8 cellular contexts compared by ENCODE assay signal in the genomic region with DNA sequence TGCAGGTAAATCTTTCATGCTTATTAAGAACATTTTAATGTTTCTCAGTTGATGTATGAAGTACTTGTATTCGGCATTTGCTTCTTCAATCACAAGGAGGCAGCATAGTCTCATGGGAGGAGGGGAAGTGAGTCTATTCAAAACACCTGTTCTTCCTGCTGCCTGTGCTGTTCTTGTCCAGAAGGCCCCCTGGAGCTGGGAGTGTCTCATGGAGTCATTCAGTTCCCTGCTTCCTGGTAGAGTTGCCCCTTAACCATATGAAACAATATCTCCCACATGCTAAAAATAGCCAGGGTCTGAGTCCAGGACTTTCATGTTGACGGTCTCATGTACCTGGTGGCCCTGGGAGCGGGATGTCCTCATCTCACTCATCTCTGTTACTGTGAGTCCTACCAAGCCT. TPM values are rescaled to one million over a fixed set of nuclear protein-coding genes. Genes with fewer than 3 reads are reported as not detected.
DNase-seq lines count a peak whose midpoint lies in the region; ATAC-seq and TF ChIP-seq lines count a peak whose summit lies in the region.

No MANE protein-coding gene starts in this region.

- peak; percentile 85 for ATAC-seq in activated naive CD8-positive, alpha-beta T cell treated with anti-CD3 and anti-CD28 coated beads, Interleukin-2, amount 10 ng/mL, durations not matched to agents 7 days and 5 days (ENCODE audit: low read depth)
- no peak for ATAC-seq in GM18505 (IDR thresholded peaks at IDR 0.05; ENCODE audit: unreplicated experiment)
- no peak for ATAC-seq in GM19351 (IDR thresholded peaks at IDR 0.05; ENCODE audit: unreplicated experiment)

- H3K27ac Mint-ChIP-seq in activated naive CD8-positive, alpha-beta T cell treated with anti-CD3 and anti-CD28 coated beads, Interleukin-2, amount 10 ng/mL, durations not matched to agents 7 days and 5 days = no peak overlapping the region
- no peak overlapping the region for H3K27ac Mint-ChIP-seq in T-helper 2 cell treated with Interferon-gamma antibody and Interleukin-4, amounts not matched to agents 5 μg/mL and 100 μg/mL, for 36 hours

- H3K27ac ChIP-seq in liver (ENCODE audit: low read depth in 1 of 2, low read length in 2 of 2) = no peak overlapping the region

- no peaks in the 10 kb centered on the region for H3K27me3 ChIP-seq in liver (ENCODE audit: control insufficient read depth in 4 of 4, insufficient read depth in 4 of 4, low read length in 3 of 4)

- POLR2A ChIA-PET in activated naive CD8-positive, alpha-beta T cell treated with anti-CD3 and anti-CD28 coated beads, Interleukin-2, amount 10 ng/mL, durations not matched to agents 7 days and 5 days (lab: Charles Lee) = interaction anchor here (1.0 kb wide), 1 partner anchor 16 kb away, joined by 3 read pairs; a partner anchor contains a TSS

- no peak for TF ChIP-seq POLR2A in GM18505 (IDR thresholded peaks at IDR 0.05; ENCODE audit: borderline replicate concordance, extremely low read depth, insufficient read depth, insufficient read length)

- H3K4me3 ChIP-seq in liver (ENCODE audit: low read depth in 1 of 3, low read length in 3 of 3) = no peak overlapping the region

- H3K4me3 Mint-ChIP-seq in activated naive CD8-positive, alpha-beta T cell treated with anti-CD3 and anti-CD28 coated beads, Interleukin-2, amount 10 ng/mL, durations not matched to agents 7 days and 5 days = no peak overlapping the region
- no peak overlapping the region for H3K4me3 Mint-ChIP-seq in T-helper 2 cell treated with Interferon-gamma antibody and Interleukin-4, amounts not matched to agents 5 μg/mL and 100 μg/mL, for 36 hours

- no peaks in the 10 kb centered on the region for H3K27me3 Mint-ChIP-seq in activated naive CD8-positive, alpha-beta T cell treated with anti-CD3 and anti-CD28 coated beads, Interleukin-2, amount 10 ng/mL, durations not matched to agents 7 days and 5 days
- H3K27me3 Mint-ChIP-seq in T-helper 2 cell treated with Interferon-gamma antibody and Interleukin-4, amounts not matched to agents 5 μg/mL and 100 μg/mL, for 36 hours (ENCODE audit: low read depth) = no peaks in the 10 kb centered on the region

- H3K9me3 ChIP-seq in liver (ENCODE audit: control insufficient read depth in 4 of 4, low read length in 3 of 4) = no peaks in the 10 kb centered on the region

- TF ChIP-seq CTCF in GM12873 (IDR thresholded peaks at IDR 0.05; ENCODE audit: insufficient read depth, low read depth, low read length, missing control alignments) = peak; percentile 76
- TF ChIP-seq CTCF in liver (IDR thresholded peaks at IDR 0.05; ENCODE audit: low read depth, low read length, missing input control) = no peak

- no peaks in the 10 kb centered on the region for H3K4me1 ChIP-seq in liver (ENCODE audit: control insufficient read depth in 4 of 4, insufficient read depth in 4 of 4, low read length in 3 of 4)

- no peaks in the 10 kb centered on the region for H3K36me3 ChIP-seq in liver (ENCODE audit: control insufficient read depth in 4 of 4, insufficient read depth in 3 of 4, low read depth in 1 of 4, low read length in 3 of 4)

- H3K4me1 Mint-ChIP-seq in activated naive CD8-positive, alpha-beta T cell treated with anti-CD3 and anti-CD28 coated beads, Interleukin-2, amount 10 ng/mL, durations not matched to agents 7 days and 5 days = peaks cover 12% of the 10 kb centered on the region
- peaks cover 27% of the 10 kb centered on the region for H3K4me1 Mint-ChIP-seq in T-helper 2 cell treated with Interferon-gamma antibody and Interleukin-4, amounts not matched to agents 5 μg/mL and 100 μg/mL, for 36 hours (ENCODE audit: low read depth)

- DNase-seq in AML-193 (lab: John Stamatoyannopoulos, UW) = peak; percentile 35 to 46
- peak; percentile 93 for DNase-seq in NCI-H2107 (lab: John Stamatoyannopoulos, UW)
- DNase-seq in activated naive CD8-positive, alpha-beta T cell treated with anti-CD3 and anti-CD28 coated beads, Interleukin-2, amount 10 ng/mL, durations not matched to agents 7 days and 5 days = no peak
- DNase-seq in T-helper 2 cell treated with Interferon-gamma antibody and Interleukin-4, amounts not matched to agents 5 μg/mL and 100 μg/mL, for 36 hours (ENCODE audit: low spot score) = no peak

- peak; percentile 17 to 47 for TF ChIP-seq RAD21 in liver (IDR thresholded peaks at IDR 0.05)

- H3K36me3 Mint-ChIP-seq in activated naive CD8-positive, alpha-beta T cell treated with anti-CD3 and anti-CD28 coated beads, Interleukin-2, amount 10 ng/mL, durations not matched to agents 7 days and 5 days = no peaks in the 10 kb centered on the region
- H3K36me3 Mint-ChIP-seq in T-helper 2 cell treated with Interferon-gamma antibody and Interleukin-4, amounts not matched to agents 5 μg/mL and 100 μg/mL, for 36 hours (ENCODE audit: low read depth) = no peaks in the 10 kb centered on the region

- no peak overlapping the region for H3K9ac ChIP-seq in liver (ENCODE audit: low read depth in 1 of 2, low read length in 2 of 2)

- no peaks in the 10 kb centered on the region for H3K9me3 Mint-ChIP-seq in activated naive CD8-positive, alpha-beta T cell treated with anti-CD3 and anti-CD28 coated beads, Interleukin-2, amount 10 ng/mL, durations not matched to agents 7 days and 5 days
- H3K9me3 Mint-ChIP-seq in T-helper 2 cell treated with Interferon-gamma antibody and Interleukin-4, amounts not matched to agents 5 μg/mL and 100 μg/mL, for 36 hours = no peaks in the 10 kb centered on the region

- WGBS in liver = 75% methylated on average over 3 of the region's 3 CpGs

TF ChIP-seq in liver, 16 proteins besides CTCF, POLR2A, EP300 and RAD21:
- TF ChIP-seq HNF4A (conservative IDR thresholded peaks at IDR 0.05) (no peak), YY1 (IDR thresholded peaks at IDR 0.05) (no peak), FOXA1 (IDR thresholded peaks at IDR 0.05) (no peak), RXRA (IDR thresholded peaks at IDR 0.05) (no peak), GABPA (IDR thresholded peaks at IDR 0.05 in 1 of 2, conservative IDR thresholded peaks at IDR 0.05 in 1 of 2) (no peak), SP1 (IDR thresholded peaks at IDR 0.05) (no peak)
- TF ChIP-seq, protein P1, sequence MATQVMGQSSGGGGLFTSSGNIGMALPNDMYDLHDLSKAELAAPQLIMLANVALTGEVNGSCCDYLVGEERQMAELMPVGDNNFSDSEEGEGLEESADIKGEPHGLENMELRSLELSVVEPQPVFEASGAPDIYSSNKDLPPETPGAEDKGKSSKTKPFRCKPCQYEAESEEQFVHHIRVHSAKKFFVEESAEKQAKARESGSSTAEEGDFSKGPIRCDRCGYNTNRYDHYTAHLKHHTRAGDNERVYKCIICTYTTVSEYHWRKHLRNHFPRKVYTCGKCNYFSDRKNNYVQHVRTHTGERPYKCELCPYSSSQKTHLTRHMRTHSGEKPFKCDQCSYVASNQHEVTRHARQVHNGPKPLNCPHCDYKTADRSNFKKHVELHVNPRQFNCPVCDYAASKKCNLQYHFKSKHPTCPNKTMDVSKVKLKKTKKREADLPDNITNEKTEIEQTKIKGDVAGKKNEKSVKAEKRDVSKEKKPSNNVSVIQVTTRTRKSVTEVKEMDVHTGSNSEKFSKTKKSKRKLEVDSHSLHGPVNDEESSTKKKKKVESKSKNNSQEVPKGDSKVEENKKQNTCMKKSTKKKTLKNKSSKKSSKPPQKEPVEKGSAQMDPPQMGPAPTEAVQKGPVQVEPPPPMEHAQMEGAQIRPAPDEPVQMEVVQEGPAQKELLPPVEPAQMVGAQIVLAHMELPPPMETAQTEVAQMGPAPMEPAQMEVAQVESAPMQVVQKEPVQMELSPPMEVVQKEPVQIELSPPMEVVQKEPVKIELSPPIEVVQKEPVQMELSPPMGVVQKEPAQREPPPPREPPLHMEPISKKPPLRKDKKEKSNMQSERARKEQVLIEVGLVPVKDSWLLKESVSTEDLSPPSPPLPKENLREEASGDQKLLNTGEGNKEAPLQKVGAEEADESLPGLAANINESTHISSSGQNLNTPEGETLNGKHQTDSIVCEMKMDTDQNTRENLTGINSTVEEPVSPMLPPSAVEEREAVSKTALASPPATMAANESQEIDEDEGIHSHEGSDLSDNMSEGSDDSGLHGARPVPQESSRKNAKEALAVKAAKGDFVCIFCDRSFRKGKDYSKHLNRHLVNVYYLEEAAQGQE (IDR thresholded peaks at IDR 0.05) = no peak
- TF ChIP-seq, protein P2, sequence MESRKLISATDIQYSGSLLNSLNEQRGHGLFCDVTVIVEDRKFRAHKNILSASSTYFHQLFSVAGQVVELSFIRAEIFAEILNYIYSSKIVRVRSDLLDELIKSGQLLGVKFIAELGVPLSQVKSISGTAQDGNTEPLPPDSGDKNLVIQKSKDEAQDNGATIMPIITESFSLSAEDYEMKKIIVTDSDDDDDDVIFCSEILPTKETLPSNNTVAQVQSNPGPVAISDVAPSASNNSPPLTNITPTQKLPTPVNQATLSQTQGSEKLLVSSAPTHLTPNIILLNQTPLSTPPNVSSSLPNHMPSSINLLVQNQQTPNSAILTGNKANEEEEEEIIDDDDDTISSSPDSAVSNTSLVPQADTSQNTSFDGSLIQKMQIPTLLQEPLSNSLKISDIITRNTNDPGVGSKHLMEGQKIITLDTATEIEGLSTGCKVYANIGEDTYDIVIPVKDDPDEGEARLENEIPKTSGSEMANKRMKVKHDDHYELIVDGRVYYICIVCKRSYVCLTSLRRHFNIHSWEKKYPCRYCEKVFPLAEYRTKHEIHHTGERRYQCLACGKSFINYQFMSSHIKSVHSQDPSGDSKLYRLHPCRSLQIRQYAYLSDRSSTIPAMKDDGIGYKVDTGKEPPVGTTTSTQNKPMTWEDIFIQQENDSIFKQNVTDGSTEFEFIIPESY (IDR thresholded peaks at IDR 0.05) = no peak
- TF ChIP-seq, protein P3, sequence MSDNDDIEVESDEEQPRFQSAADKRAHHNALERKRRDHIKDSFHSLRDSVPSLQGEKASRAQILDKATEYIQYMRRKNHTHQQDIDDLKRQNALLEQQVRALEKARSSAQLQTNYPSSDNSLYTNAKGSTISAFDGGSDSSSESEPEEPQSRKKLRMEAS (IDR thresholded peaks at IDR 0.05) = no peak
TF ChIP-seq in liver: peak in this region for 0.

RNA-seq across cellular contexts. Expression of a gene that starts 15.5 kb away (rescaled TPM):
- 10 to 100 TPM; 85.3 to 93.6 TPM for total RNA-seq in activated naive CD8-positive, alpha-beta T cell treated with anti-CD3 and anti-CD28 coated beads, Interleukin-2, amount 10 ng/mL, durations not matched to agents 7 days and 5 days
- 10 to 100 TPM; 13.6 to 21.4 TPM for total RNA-seq in liver
- polyA plus RNA-seq in liver = 10 to 100 TPM in 1 of 2 donors, 1 to 10 TPM in 1; 9.3 to 18.5 TPM

RNA-seq across cellular contexts. Expression of a gene that starts 25.1 kb away (rescaled TPM):
- total RNA-seq in activated naive CD8-positive, alpha-beta T cell treated with anti-CD3 and anti-CD28 coated beads, Interleukin-2, amount 10 ng/mL, durations not matched to agents 7 days and 5 days = not detected
- under 1 TPM in 1 of 2 donors, not detected in 1; 0.33 TPM for total RNA-seq in liver
- polyA plus RNA-seq in liver = 1 to 10 TPM in 1 of 2 donors, under 1 TPM in 1; 0.56 to 4.0 TPM

Comparison
In these comparisons a context has a peak if more than half of its experiments do, and no peak if none do; other contexts are left out.
1. DNase-seq: peak in AML-193 (2 of 2) and NCI-H2107 (single experiment); none in activated naive CD8-positive, alpha-beta T cell treated with anti-CD3 and anti-CD28 coated beads, Interleukin-2, amount 10 ng/mL, durations not matched to agents 7 days and 5 days (single experiment) and T-helper 2 cell treated with Interferon-gamma antibody and Interleukin-4, amounts not matched to agents 5 μg/mL and 100 μg/mL, for 36 hours (single experiment).